39 cellular contexts compared by ENCODE assay signal in the genomic region with DNA sequence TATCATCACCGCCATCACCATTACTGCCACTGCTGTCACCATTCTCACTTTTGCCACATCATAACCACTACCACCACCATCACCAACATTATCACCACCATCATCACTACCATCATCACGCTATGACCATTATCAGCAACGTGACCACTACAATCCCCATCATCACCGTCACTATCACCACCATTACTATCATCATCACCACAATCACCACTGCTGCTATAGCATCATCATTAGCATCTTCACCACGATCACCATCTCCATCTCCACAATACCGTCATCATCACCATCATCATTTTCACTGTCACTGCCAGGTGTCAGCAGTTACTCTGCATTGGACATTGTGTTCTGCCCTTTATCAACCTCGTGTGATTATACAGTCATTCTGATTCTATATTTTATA. TPM values are rescaled to one million over a fixed set of nuclear protein-coding genes. Genes with fewer than 3 reads are reported as not detected.
"Had no signal": no experiment of that assay in that cellular context is flagged by ENCODE, and none has a peak within 500 bp of the region (broad histone marks: within the 10 kb centered on the region; RNA-seq: fewer than 3 reads in every experiment).

No MANE protein-coding gene starts in this region.

- DNase-seq: activated CD4-positive, alpha-beta memory T cell treated with anti-CD3 and anti-CD28 coated beads for 36 hours; activated CD4-positive, alpha-beta T cell treated with anti-CD3 and anti-CD28 coated beads for 36 hours; activated CD4-positive, alpha-beta T cell treated with anti-CD3 and anti-CD28 coated beads, Interleukin-2, amount 10 ng/mL, durations not matched to agents 24 days and 14 days; activated CD4-positive, CD25-positive, alpha-beta regulatory T cell; activated CD4-positive, CD25-positive, alpha-beta regulatory T cell treated with anti-CD3 and anti-CD28 coated beads, Interleukin-2, amount 50 U/mL, for 72 hours; activated CD8-positive, alpha-beta memory T cell treated with anti-CD3 and anti-CD28 coated beads, Interleukin-2, amount 10 ng/mL, durations not matched to agents 7 days and 5 days; activated CD8-positive, alpha-beta memory T cell treated with anti-CD3 and anti-CD28 coated beads, Interleukin-2, amount 50 U/mL, for 4 hours; activated effector memory CD4-positive, alpha-beta T cell treated with anti-CD3 and anti-CD28 coated beads, Interleukin-2, amount 50 U/mL, for 16 hours; activated naive CD4-positive, alpha-beta T cell treated with anti-CD3 and anti-CD28 coated beads for 36 hours; activated naive CD8-positive, alpha-beta T cell treated with anti-CD3 and anti-CD28 coated beads for 36 hours; activated naive CD8-positive, alpha-beta T cell treated with anti-CD3 and anti-CD28 coated beads, Interleukin-2, amount 50 U/mL, for 24 hours; activated T-cell treated with anti-CD3 and anti-CD28 coated beads, Interleukin-2, amount 50 U/mL, for 1 hour; activated T-cell treated with anti-CD3 and anti-CD28 coated beads, Interleukin-2, amount 50 U/mL, for 48 hours; adrenal gland; dorsolateral prefrontal cortex; effector memory CD4-positive, alpha-beta T cell; esophagus squamous epithelium; foreskin melanocyte had no signal

- H3K27ac ChIP-seq: adrenal gland, ascending aorta, coronary artery, dorsolateral prefrontal cortex, epithelial cell of prostate, esophagus squamous epithelium, gastroesophageal sphincter had no signal

- H3K9me3 ChIP-seq: adrenal gland, ascending aorta, esophagus squamous epithelium, gastroesophageal sphincter had no signal

- H3K4me1 ChIP-seq: adrenal gland, ascending aorta, esophagus squamous epithelium, gastroesophageal sphincter had no signal

- H3K27ac Mint-ChIP-seq: activated CD4-positive, alpha-beta memory T cell treated with anti-CD3 and anti-CD28 coated beads for 36 hours; activated CD4-positive, alpha-beta T cell treated with anti-CD3 and anti-CD28 coated beads for 36 hours; activated CD4-positive, alpha-beta T cell treated with anti-CD3 and anti-CD28 coated beads, Interleukin-2, amount 10 ng/mL, durations not matched to agents 24 days and 14 days; activated CD8-positive, alpha-beta memory T cell treated with anti-CD3 and anti-CD28 coated beads, Interleukin-2, amount 10 ng/mL, durations not matched to agents 7 days and 5 days; activated CD8-positive, alpha-beta T cell treated with anti-CD3 and anti-CD28 coated beads, Interleukin-2, amount 10 ng/mL, durations not matched to agents 7 days and 5 days; activated naive CD4-positive, alpha-beta T cell treated with anti-CD3 and anti-CD28 coated beads for 36 hours; activated naive CD4-positive, alpha-beta T cell treated with anti-CD3 and anti-CD28 coated beads, Interleukin-2, amount 50 U/mL, for 24 hours; activated naive CD8-positive, alpha-beta T cell treated with anti-CD3 and anti-CD28 coated beads for 36 hours; activated naive CD8-positive, alpha-beta T cell treated with anti-CD3 and anti-CD28 coated beads, Interleukin-2, amount 50 U/mL, for 24 hours; activated T-helper 1 cell treated with anti-CD3 and anti-CD28 coated beads, Interleukin-12 subunit alpha, Interleukin-12 subunit beta, Interleukin-2, Interleukin-4 antibody, amounts not matched to agents 30 ng/mL and 10 ng/mL and 1 ng/mL, durations not matched to agents 14 hours and 24 hours and 36 hours; activated T-helper 2 cell treated with anti-CD3 and anti-CD28 coated beads, Interferon-gamma antibody, Interleukin-2, Interleukin-4, amounts not matched to agents 10 μg/mL and 5 μg/mL and 100 μg/mL, durations not matched to agents 14 hours and 24 hours and 36 hours; brain; dendritic cell treated with granulocyte-macrophage colony-stimulating factor and Interleukin-4, amounts not matched to agents 40 ng/mL and 50 ng/mL, for 4 days had no signal

- H3K36me3 Mint-ChIP-seq: activated CD4-positive, alpha-beta memory T cell treated with anti-CD3 and anti-CD28 coated beads for 36 hours; activated CD8-positive, alpha-beta memory T cell treated with anti-CD3 and anti-CD28 coated beads, Interleukin-2, amount 10 ng/mL, durations not matched to agents 7 days and 5 days; activated naive CD4-positive, alpha-beta T cell treated with anti-CD3 and anti-CD28 coated beads, Interleukin-2, amount 50 U/mL, for 24 hours; activated naive CD8-positive, alpha-beta T cell treated with anti-CD3 and anti-CD28 coated beads for 36 hours; brain had no signal

- ATAC-seq: activated CD4-positive, alpha-beta T cell treated with anti-CD3 and anti-CD28 coated beads for 36 hours; activated CD8-positive, alpha-beta memory T cell treated with anti-CD3 and anti-CD28 coated beads, Interleukin-2, amount 10 ng/mL, durations not matched to agents 7 days and 5 days; activated CD8-positive, alpha-beta T cell treated with anti-CD3 and anti-CD28 coated beads, Interleukin-2, amount 10 ng/mL, durations not matched to agents 7 days and 5 days; activated naive CD8-positive, alpha-beta T cell treated with anti-CD3 and anti-CD28 coated beads, Interleukin-2, amount 50 U/mL, for 24 hours; gastroesophageal sphincter had no signal

- H3K9me3 Mint-ChIP-seq: activated CD4-positive, alpha-beta T cell treated with anti-CD3 and anti-CD28 coated beads, Interleukin-2, amount 10 ng/mL, durations not matched to agents 24 days and 14 days; activated naive CD4-positive, alpha-beta T cell treated with anti-CD3 and anti-CD28 coated beads, Interleukin-2, amount 50 U/mL, for 24 hours; activated naive CD8-positive, alpha-beta T cell treated with anti-CD3 and anti-CD28 coated beads, Interleukin-2, amount 50 U/mL, for 24 hours; activated T-helper 1 cell treated with anti-CD3 and anti-CD28 coated beads, Interleukin-12 subunit alpha, Interleukin-12 subunit beta, Interleukin-2, Interleukin-4 antibody, amounts not matched to agents 30 ng/mL and 10 ng/mL and 1 ng/mL, durations not matched to agents 14 hours and 24 hours and 36 hours; activated T-helper 2 cell treated with anti-CD3 and anti-CD28 coated beads, Interferon-gamma antibody, Interleukin-2, Interleukin-4, amounts not matched to agents 10 μg/mL and 5 μg/mL and 100 μg/mL, durations not matched to agents 14 hours and 24 hours and 36 hours; brain; central memory CD8-positive, alpha-beta T cell; dendritic cell treated with granulocyte-macrophage colony-stimulating factor and Interleukin-4, amounts not matched to agents 40 ng/mL and 50 ng/mL, for 4 days had no signal

- H3K4me3 Mint-ChIP-seq: activated CD4-positive, alpha-beta memory T cell treated with anti-CD3 and anti-CD28 coated beads for 36 hours; activated CD4-positive, alpha-beta T cell treated with anti-CD3 and anti-CD28 coated beads for 36 hours; activated CD4-positive, alpha-beta T cell treated with anti-CD3 and anti-CD28 coated beads, Interleukin-2, amount 10 ng/mL, durations not matched to agents 24 days and 14 days; activated CD8-positive, alpha-beta memory T cell treated with anti-CD3 and anti-CD28 coated beads, Interleukin-2, amount 10 ng/mL, durations not matched to agents 7 days and 5 days; activated CD8-positive, alpha-beta T cell treated with anti-CD3 and anti-CD28 coated beads, Interleukin-2, amount 10 ng/mL, durations not matched to agents 7 days and 5 days; activated naive CD4-positive, alpha-beta T cell treated with anti-CD3 and anti-CD28 coated beads for 36 hours; activated naive CD4-positive, alpha-beta T cell treated with anti-CD3 and anti-CD28 coated beads, Interleukin-2, amount 50 U/mL, for 24 hours; activated naive CD8-positive, alpha-beta T cell treated with anti-CD3 and anti-CD28 coated beads for 36 hours; activated naive CD8-positive, alpha-beta T cell treated with anti-CD3 and anti-CD28 coated beads, Interleukin-2, amount 50 U/mL, for 24 hours; activated T-helper 1 cell treated with anti-CD3 and anti-CD28 coated beads, Interleukin-12 subunit alpha, Interleukin-12 subunit beta, Interleukin-2, Interleukin-4 antibody, amounts not matched to agents 30 ng/mL and 10 ng/mL and 1 ng/mL, durations not matched to agents 14 hours and 24 hours and 36 hours; brain; central memory CD8-positive, alpha-beta T cell; dendritic cell treated with granulocyte-macrophage colony-stimulating factor and Interleukin-4, amounts not matched to agents 40 ng/mL and 50 ng/mL, for 4 days had no signal

- H3K27me3 Mint-ChIP-seq: activated CD4-positive, alpha-beta memory T cell treated with anti-CD3 and anti-CD28 coated beads for 36 hours; activated CD4-positive, alpha-beta T cell treated with anti-CD3 and anti-CD28 coated beads for 36 hours; activated CD4-positive, alpha-beta T cell treated with anti-CD3 and anti-CD28 coated beads, Interleukin-2, amount 10 ng/mL, durations not matched to agents 24 days and 14 days; activated CD8-positive, alpha-beta memory T cell treated with anti-CD3 and anti-CD28 coated beads, Interleukin-2, amount 10 ng/mL, durations not matched to agents 7 days and 5 days; activated naive CD4-positive, alpha-beta T cell treated with anti-CD3 and anti-CD28 coated beads, Interleukin-2, amount 50 U/mL, for 24 hours; activated naive CD8-positive, alpha-beta T cell treated with anti-CD3 and anti-CD28 coated beads for 36 hours; central memory CD8-positive, alpha-beta T cell had no signal

- H3K4me1 Mint-ChIP-seq: activated CD4-positive, alpha-beta T cell treated with anti-CD3 and anti-CD28 coated beads for 36 hours; activated CD4-positive, alpha-beta T cell treated with anti-CD3 and anti-CD28 coated beads, Interleukin-2, amount 10 ng/mL, durations not matched to agents 24 days and 14 days; activated CD8-positive, alpha-beta memory T cell treated with anti-CD3 and anti-CD28 coated beads, Interleukin-2, amount 10 ng/mL, durations not matched to agents 7 days and 5 days; activated naive CD4-positive, alpha-beta T cell treated with anti-CD3 and anti-CD28 coated beads, Interleukin-2, amount 50 U/mL, for 24 hours; activated naive CD8-positive, alpha-beta T cell treated with anti-CD3 and anti-CD28 coated beads for 36 hours; activated naive CD8-positive, alpha-beta T cell treated with anti-CD3 and anti-CD28 coated beads, Interleukin-2, amount 50 U/mL, for 24 hours; brain; central memory CD8-positive, alpha-beta T cell had no signal

- H3K36me3 ChIP-seq: adrenal gland, ascending aorta, esophagus squamous epithelium, gastroesophageal sphincter had no signal

- H3K4me3 ChIP-seq: adrenal gland, ascending aorta, coronary artery, dorsolateral prefrontal cortex, esophagus squamous epithelium, gastroesophageal sphincter had no signal

- FAIRE-seq: bronchial epithelial cell, endometrium, endothelial cell of umbilical vein had no signal

- H3K27me3 ChIP-seq: adrenal gland, ascending aorta, gastroesophageal sphincter had no signal

RNA-seq across cellular contexts. Expression of a gene that starts 19.0 kb away (rescaled TPM):
- total RNA-seq: activated CD4-positive, alpha-beta memory T cell treated with anti-CD3 and anti-CD28 coated beads for 36 hours; activated CD4-positive, alpha-beta T cell treated with anti-CD3 and anti-CD28 coated beads for 36 hours; activated CD4-positive, alpha-beta T cell treated with anti-CD3 and anti-CD28 coated beads, Interleukin-2, amount 10 ng/mL, durations not matched to agents 24 days and 14 days; activated CD8-positive, alpha-beta memory T cell treated with anti-CD3 and anti-CD28 coated beads for 36 hours; activated CD8-positive, alpha-beta memory T cell treated with anti-CD3 and anti-CD28 coated beads, Interleukin-2, amount 10 ng/mL, durations not matched to agents 7 days and 5 days; activated CD8-positive, alpha-beta T cell treated with anti-CD3 and anti-CD28 coated beads, Interleukin-2, amount 10 ng/mL, durations not matched to agents 7 days and 5 days; activated naive CD4-positive, alpha-beta T cell treated with anti-CD3 and anti-CD28 coated beads for 36 hours; activated naive CD8-positive, alpha-beta T cell treated with anti-CD3 and anti-CD28 coated beads for 36 hours; activated T-helper 1 cell treated with anti-CD3 and anti-CD28 coated beads, Interleukin-12 subunit alpha, Interleukin-12 subunit beta, Interleukin-2, Interleukin-4 antibody, amounts not matched to agents 30 ng/mL and 10 ng/mL and 1 ng/mL, durations not matched to agents 14 hours and 24 hours and 36 hours; activated T-helper 2 cell treated with anti-CD3 and anti-CD28 coated beads, Interferon-gamma antibody, Interleukin-2, Interleukin-4, amounts not matched to agents 10 μg/mL and 5 μg/mL and 100 μg/mL, durations not matched to agents 14 hours and 24 hours and 36 hours; adrenal gland; ascending aorta; bronchial epithelial cell; cardiac septum; cerebellum; dorsolateral prefrontal cortex; endothelial cell of umbilical vein; esophagus squamous epithelium; fibroblast of villous mesenchyme; gastroesophageal sphincter; glomerular endothelial cell; T-helper 1 cell treated with Interleukin-12 subunit alpha and Interleukin-12 subunit beta and Interleukin-4 antibody, amounts not matched to agents 30 ng/mL and 1 ng/mL, for 36 hours had no signal
- polyA plus RNA-seq: adrenal gland, endothelial cell of umbilical vein, esophagus had no signal
